1 cellular context compared by ENCODE assay signal in the genomic region with DNA sequence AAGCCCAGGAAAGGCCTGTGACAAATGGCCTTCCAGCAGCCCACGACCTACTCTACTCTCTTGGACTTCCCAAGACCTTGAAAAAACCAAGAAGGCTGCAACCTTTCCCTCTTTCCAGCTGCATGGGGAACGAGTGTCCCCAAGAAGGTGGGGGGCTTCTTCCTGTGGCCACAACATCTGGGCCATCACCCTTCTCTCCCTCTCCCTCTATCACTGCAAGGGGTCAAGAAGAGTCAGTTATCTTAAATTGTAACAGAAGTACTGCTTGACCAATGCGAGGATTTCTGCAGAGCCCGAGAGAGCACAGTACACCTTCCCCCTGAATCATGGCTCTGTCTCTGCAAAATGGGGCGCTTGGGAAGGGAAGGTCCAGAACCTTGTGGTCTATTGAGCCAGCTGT.
TF ChIP-seq lines count a peak whose summit lies in the region.

No MANE protein-coding gene starts in this region.

TF ChIP-seq in IMR-90, 13 proteins besides CTCF, POLR2A, EP300 and RAD21 (continued from another document):
- TF ChIP-seq RFX5 (IDR thresholded peaks at IDR 0.05; ENCODE audit: low read depth, low read length) = no peak
- no peak for TF ChIP-seq MAFK (IDR thresholded peaks at IDR 0.05; ENCODE audit: low read depth, low read length)
- no peak for TF ChIP-seq BHLHE40 (IDR thresholded peaks at IDR 0.05; ENCODE audit: low read depth, low read length)
- TF ChIP-seq FOS (IDR thresholded peaks at IDR 0.05; ENCODE audit: low read depth, low read length) = no peak
- no peak for TF ChIP-seq CHD1 (IDR thresholded peaks at IDR 0.05; ENCODE audit: low read depth, low read length)
- TF ChIP-seq, protein P1, sequence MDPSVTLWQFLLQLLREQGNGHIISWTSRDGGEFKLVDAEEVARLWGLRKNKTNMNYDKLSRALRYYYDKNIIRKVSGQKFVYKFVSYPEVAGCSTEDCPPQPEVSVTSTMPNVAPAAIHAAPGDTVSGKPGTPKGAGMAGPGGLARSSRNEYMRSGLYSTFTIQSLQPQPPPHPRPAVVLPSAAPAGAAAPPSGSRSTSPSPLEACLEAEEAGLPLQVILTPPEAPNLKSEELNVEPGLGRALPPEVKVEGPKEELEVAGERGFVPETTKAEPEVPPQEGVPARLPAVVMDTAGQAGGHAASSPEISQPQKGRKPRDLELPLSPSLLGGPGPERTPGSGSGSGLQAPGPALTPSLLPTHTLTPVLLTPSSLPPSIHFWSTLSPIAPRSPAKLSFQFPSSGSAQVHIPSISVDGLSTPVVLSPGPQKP (IDR thresholded peaks at IDR 0.05; ENCODE audit: borderline replicate concordance, low read depth, low read length) = no peak
- no peak for TF ChIP-seq MAZ (IDR thresholded peaks at IDR 0.05; ENCODE audit: borderline replicate concordance, low read depth, low read length)
- no peak for TF ChIP-seq CEBPB (IDR thresholded peaks at IDR 0.05; ENCODE audit: low read depth, low read length)
- no peak for TF ChIP-seq NFE2L2 (IDR thresholded peaks at IDR 0.05; ENCODE audit: low read depth, low read length)
- TF ChIP-seq, protein P2, sequence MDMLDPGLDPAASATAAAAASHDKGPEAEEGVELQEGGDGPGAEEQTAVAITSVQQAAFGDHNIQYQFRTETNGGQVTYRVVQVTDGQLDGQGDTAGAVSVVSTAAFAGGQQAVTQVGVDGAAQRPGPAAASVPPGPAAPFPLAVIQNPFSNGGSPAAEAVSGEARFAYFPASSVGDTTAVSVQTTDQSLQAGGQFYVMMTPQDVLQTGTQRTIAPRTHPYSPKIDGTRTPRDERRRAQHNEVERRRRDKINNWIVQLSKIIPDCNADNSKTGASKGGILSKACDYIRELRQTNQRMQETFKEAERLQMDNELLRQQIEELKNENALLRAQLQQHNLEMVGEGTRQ (IDR thresholded peaks at IDR 0.05; ENCODE audit: low read depth, low read length) = no peak
- TF ChIP-seq MXI1 (IDR thresholded peaks at IDR 0.05; ENCODE audit: borderline replicate concordance, low read depth, low read length) = no peak
TF ChIP-seq in IMR-90: peak in this region for 0.
